ENCODE assay signal across 8 cellular contexts in genomic region chr1:6602669-6603423, GRCh38.
A peak's percentile ranks its signal among the peaks of the same experiment; 100 is the strongest.
DNase-seq lines count a peak whose midpoint lies in the region; ATAC-seq and TF ChIP-seq lines count a peak whose summit lies in the region.

Gene KLHL21, minus strand, starts transcription at chr1:6602869. Its CDS starts 52 bp downstream, at chr1:6602817.

- peak within 1 kb of the TSS; percentile 82 for H3K9ac ChIP-seq in HUES48 (ENCODE audit: low read depth, low read length)

- H3K4me1 Mint-ChIP-seq in nephron = peaks cover 42% of the 10 kb centered on the region
- H3K4me1 Mint-ChIP-seq in stimulated activated naive CD8-positive, alpha-beta T cell treated with anti-CD3 and anti-CD28 coated beads, Interleukin-15, Interleukin-2, amounts not matched to agents 100 ng/mL and 50 ng/mL, for 24 hours (ENCODE audit: low read depth) = peaks cover 40% of the 10 kb centered on the region

- H3K4me3 ChIP-seq in HUES48 (ENCODE audit: low read depth, low read length) (peak within 1 kb of the TSS; percentile 97), RWPE2 (ENCODE audit: severe bottlenecking) (peak within 1 kb of the TSS; percentile 52), fibroblast of pulmonary artery (replicated peaks; ENCODE audit: low read depth, low read length) (peak within 1 kb of the TSS; percentile 95)

- DNase-seq in D341Med (ENCODE audit: low spot score) (peak; percentile 92), RWPE2 (ENCODE audit: low spot score) (peak; percentile 83), fibroblast of pulmonary artery (ENCODE audit: low read depth) (peak; percentile 89)
- peak; percentile 87 for DNase-seq in activated T-helper 9 cell treated with anti-CD3 and anti-CD28 coated beads, Interleukin-2, amount 50 U/mL, for 16 hours (ENCODE audit: low read depth)

- no peaks in the 10 kb centered on the region for H3K9me3 ChIP-seq in HUES48 (ENCODE audit: control insufficient read depth, insufficient read depth, low read length)
- no peaks in the 10 kb centered on the region for H3K9me3 ChIP-seq in RWPE2 (ENCODE audit: severe bottlenecking)

- H3K27ac ChIP-seq in HUES48 (ENCODE audit: low read depth, low read length) = peak within 1 kb of the TSS; percentile 84
- H3K27ac ChIP-seq in RWPE2 (ENCODE audit: poor library complexity, severe bottlenecking) = peak within 1 kb of the TSS; percentile 85

- peak; percentile 38 for ATAC-seq in GM21367 (IDR thresholded peaks at IDR 0.05; ENCODE audit: unreplicated experiment)
- peak; percentile 36 for ATAC-seq in RWPE2 (ENCODE audit: low read depth)

- peak within 1 kb of the TSS; percentile 92 to 98 (median 98) for H3K4me3 Mint-ChIP-seq in nephron
- peak within 1 kb of the TSS; percentile 95 for H3K4me3 Mint-ChIP-seq in stimulated activated naive CD8-positive, alpha-beta T cell treated with anti-CD3 and anti-CD28 coated beads, Interleukin-15, Interleukin-2, amounts not matched to agents 100 ng/mL and 50 ng/mL, for 24 hours

- H3K36me3 ChIP-seq in HUES48 (ENCODE audit: control insufficient read depth, insufficient read depth, low read length) (peaks cover 17% of the 10 kb centered on the region), RWPE2 (ENCODE audit: low read depth) (peaks cover 19% of the 10 kb centered on the region)

- no peaks in the 10 kb centered on the region for H3K27me3 ChIP-seq in HUES48 (ENCODE audit: control insufficient read depth, insufficient read depth, low read length)
- no peaks in the 10 kb centered on the region for H3K27me3 ChIP-seq in RWPE2 (ENCODE audit: insufficient read depth, poor library complexity, severe bottlenecking)

- peaks cover 2% of the 10 kb centered on the region for H3K36me3 Mint-ChIP-seq in nephron (ENCODE audit: low read depth)
- H3K36me3 Mint-ChIP-seq in stimulated activated naive CD8-positive, alpha-beta T cell treated with anti-CD3 and anti-CD28 coated beads, Interleukin-15, Interleukin-2, amounts not matched to agents 100 ng/mL and 50 ng/mL, for 24 hours (ENCODE audit: low read depth) = peaks cover 25% of the 10 kb centered on the region

- H3K4me1 ChIP-seq in HUES48 (ENCODE audit: control insufficient read depth, insufficient read depth, low read length) (peaks cover 16% of the 10 kb centered on the region), RWPE2 (ENCODE audit: insufficient read depth, poor library complexity, severe bottlenecking) (peaks cover 25% of the 10 kb centered on the region)

- TF ChIP-seq CTCF in RWPE2 (IDR thresholded peaks at IDR 0.05; ENCODE audit: poor library complexity, severe bottlenecking) (no peak), fibroblast of pulmonary artery (IDR thresholded peaks at IDR 0.05; ENCODE audit: low read length, missing control alignments) (no peak), nephron (IDR thresholded peaks at IDR 0.05; ENCODE audit: unreplicated experiment in 3 of 3) (no peak)

- no peaks in the 10 kb centered on the region for H3K9me3 Mint-ChIP-seq in nephron
- H3K9me3 Mint-ChIP-seq in stimulated activated naive CD8-positive, alpha-beta T cell treated with anti-CD3 and anti-CD28 coated beads, Interleukin-15, Interleukin-2, amounts not matched to agents 100 ng/mL and 50 ng/mL, for 24 hours = no peaks in the 10 kb centered on the region

- peak within 1 kb of the TSS; percentile 99 to 100 (median 100) for H3K27ac Mint-ChIP-seq in nephron
- H3K27ac Mint-ChIP-seq in stimulated activated naive CD8-positive, alpha-beta T cell treated with anti-CD3 and anti-CD28 coated beads, Interleukin-15, Interleukin-2, amounts not matched to agents 100 ng/mL and 50 ng/mL, for 24 hours = peak within 1 kb of the TSS; percentile 93

- no peaks in the 10 kb centered on the region for H3K27me3 Mint-ChIP-seq in nephron (ENCODE audit: low read depth)
- H3K27me3 Mint-ChIP-seq in stimulated activated naive CD8-positive, alpha-beta T cell treated with anti-CD3 and anti-CD28 coated beads, Interleukin-15, Interleukin-2, amounts not matched to agents 100 ng/mL and 50 ng/mL, for 24 hours = no peaks in the 10 kb centered on the region

Comparison
In these comparisons a context has a peak if more than half of its experiments do, and no peak if none do; other contexts are left out.
1. Peak in every context shown above with its lines: DNase-seq, ATAC-seq, H3K4me3 ChIP-seq and H3K27ac ChIP-seq.